1 cellular context compared by ENCODE assay signal in the genomic region with DNA sequence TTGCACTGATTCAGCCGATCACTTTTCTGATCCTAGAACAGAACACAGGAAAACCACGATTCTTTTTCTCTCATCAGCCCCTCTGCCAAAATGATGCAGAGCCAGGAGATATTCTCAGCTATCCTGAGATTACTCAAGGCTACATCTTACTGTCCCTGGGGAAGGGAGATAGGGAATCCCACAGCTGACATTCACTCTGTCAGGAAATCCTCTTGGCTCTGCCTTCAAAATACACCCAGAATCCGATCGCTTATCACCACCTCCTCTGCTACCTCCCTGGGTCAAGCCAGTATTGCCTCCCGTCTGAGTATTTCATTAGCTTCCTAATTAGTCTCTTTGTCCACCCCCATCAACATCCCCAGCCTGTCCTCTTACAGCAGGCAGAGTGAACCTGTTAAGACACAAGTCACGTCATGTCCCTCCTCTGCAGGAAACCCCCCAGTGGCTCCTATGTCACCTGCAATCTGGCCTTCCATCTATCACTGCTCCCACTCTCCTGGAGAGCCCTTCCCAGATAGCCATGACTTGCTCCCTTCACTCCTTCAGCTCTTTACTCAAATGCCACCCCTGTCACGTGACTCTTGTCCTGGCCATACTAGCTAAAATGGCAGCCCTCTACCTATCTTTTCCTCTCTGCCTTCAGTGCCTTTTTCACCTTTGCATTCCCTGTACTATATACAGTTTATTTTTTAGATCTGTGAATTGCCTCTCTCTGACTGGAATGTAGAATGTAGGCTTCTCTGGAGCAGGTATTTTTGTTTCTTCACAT.
TF ChIP-seq lines count a peak whose summit lies in the region.

No MANE protein-coding gene starts in this region.

TF ChIP-seq in H1, 55 proteins besides CTCF, POLR2A, EP300 and RAD21:
- TF ChIP-seq SIX5 (IDR thresholded peaks at IDR 0.05; ENCODE audit: low read depth, low read length) (no peak), EZH2 (IDR thresholded peaks at IDR 0.05; ENCODE audit: low read depth, low read length, severe bottlenecking) (no peak), NRF1 (IDR thresholded peaks at IDR 0.05; ENCODE audit: low read depth, low read length) (no peak), TAF1 (IDR thresholded peaks at IDR 0.05; ENCODE audit: low read depth, low read length) (no peak), CEBPB (IDR thresholded peaks at IDR 0.05; ENCODE audit: low read depth, low read length) (no peak), TAF7 (optimal IDR thresholded peaks at IDR 0.05; ENCODE audit: borderline replicate concordance, low read depth, low read length) (no peak), BCL11A (IDR thresholded peaks at IDR 0.05; ENCODE audit: low read depth in 2 of 2, low read length in 2 of 2) (no peak), SIN3A (conservative IDR thresholded peaks at IDR 0.05 in 1 of 2, IDR thresholded peaks at IDR 0.05 in 1 of 2; ENCODE audit: low read depth in 1 of 2, low read length in 2 of 2) (no peak), NANOG (IDR thresholded peaks at IDR 0.05; ENCODE audit: insufficient read depth, low read depth, low read length, poor library complexity, severe bottlenecking) (no peak), SP1 (IDR thresholded peaks at IDR 0.05; ENCODE audit: low read depth, low read length) (no peak), ASH2L (IDR thresholded peaks at IDR 0.05; ENCODE audit: low read length) (no peak), PHF8 (conservative IDR thresholded peaks at IDR 0.05; ENCODE audit: low read depth, low read length) (no peak)
